ENCODE assay signal across 1 cellular context in genomic region chr6:34115396-34116314, GRCh38.
TF ChIP-seq lines count a peak whose summit lies in the region.

No MANE protein-coding gene starts in this region.

TF ChIP-seq in PFSK-1, 5 proteins besides CTCF, POLR2A, EP300 and RAD21 (continued from another document):
- no peak for TF ChIP-seq SIN3A (IDR thresholded peaks at IDR 0.05; ENCODE audit: borderline replicate concordance, insufficient read depth, low read length)
